In the genomic region with DNA sequence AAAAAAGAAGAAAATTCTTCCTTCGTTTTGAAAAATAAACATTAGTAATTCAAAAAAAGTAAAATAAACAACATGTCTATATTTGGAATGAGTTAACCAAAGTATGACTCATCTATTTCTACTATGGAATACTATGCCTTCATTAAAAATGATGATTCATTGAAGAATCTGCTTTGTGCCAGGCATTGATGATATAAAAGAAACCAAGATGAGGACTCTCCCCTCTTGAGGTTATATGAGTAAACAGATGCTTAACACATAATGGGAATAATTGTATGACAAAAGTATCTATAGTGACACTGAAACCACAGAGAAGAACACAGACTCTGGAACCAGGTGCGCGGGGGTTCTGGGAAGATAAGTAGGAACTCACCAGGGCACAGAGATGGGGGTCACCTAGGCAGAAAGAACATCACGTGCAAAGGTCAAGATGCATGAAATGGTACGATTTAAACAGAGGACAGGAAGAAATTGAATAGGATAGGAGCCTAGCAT, we compare ENCODE assay signal across 12 cellular contexts. TPM values are rescaled to one million over a fixed set of nuclear protein-coding genes. Genes with fewer than 3 reads are reported as not detected.
DNase-seq lines count a peak whose midpoint lies in the region; ATAC-seq, FAIRE-seq and TF ChIP-seq lines count a peak whose summit lies in the region.
"Had no signal": no experiment of that assay in that cellular context is flagged by ENCODE, and none has a peak within 500 bp of the region (broad histone marks: within the 10 kb centered on the region; RNA-seq: fewer than 3 reads in every experiment).

No MANE protein-coding gene starts in this region.

- CTCF ChIA-PET in HepG2 (lab: Yijun Ruan, JAX; ENCODE audit: low intra/inter-chr PET ratio, low total read pairs) = no interaction called here

- TF ChIP-seq EP300 in HepG2 (IDR thresholded peaks at IDR 0.05; ENCODE audit: low read depth in 2 of 2, low read length in 2 of 2) = no peak; a peak in 1 of 4 replicates
- no peak for TF ChIP-seq EP300 in HepG2 (CRISPR knock-in tag; IDR thresholded peaks at IDR 0.05; ENCODE audit: borderline replicate concordance)

- no peaks in the 10 kb centered on the region for H3K4me1 Mint-ChIP-seq in stimulated activated naive B cell treated with anti-CD40 and anti-IgM and Interleukin-4, amounts not matched to agents 10 μg/mL and 1 μg/mL and 100 μg/mL, for 72 hours

- no peak overlapping the region for H3K4me3 Mint-ChIP-seq in stimulated activated naive B cell treated with anti-CD40 and anti-IgM and Interleukin-4, amounts not matched to agents 10 μg/mL and 1 μg/mL and 100 μg/mL, for 72 hours
- H3K4me3 Mint-ChIP-seq: activated T-helper 1 cell treated with anti-CD3 and anti-CD28 coated beads, Interleukin-12 subunit alpha, Interleukin-12 subunit beta, Interleukin-2, Interleukin-4 antibody, amounts not matched to agents 30 ng/mL and 10 ng/mL and 1 ng/mL, durations not matched to agents 14 hours and 24 hours and 36 hours had no signal

- H3K27me3 Mint-ChIP-seq in stimulated activated naive B cell treated with anti-CD40 and anti-IgM and Interleukin-4, amounts not matched to agents 10 μg/mL and 1 μg/mL and 100 μg/mL, for 72 hours = peaks cover 0 to 18% of the 10 kb centered on the region in 2 donors

- no peak overlapping the region for H3K9ac ChIP-seq in HepG2 (ENCODE audit: insufficient read depth, low read depth, low read length)

- no peak overlapping the region for H2AFZ ChIP-seq in HepG2 (ENCODE audit: low read length)

- BruUV-seq in HepG2 (replicated peaks; lab: Mats Ljungman, UMichigan) = no TSS peak

- H3K36me3 ChIP-seq in HepG2 (replicated peaks in 1 of 2; ENCODE audit: control insufficient read depth in 1 of 2, insufficient read depth in 2 of 2, low read length in 2 of 2) = no peaks in the 10 kb centered on the region
- H3K36me3 ChIP-seq: right lobe of liver had no signal

- no peak overlapping the region for H3K4me2 ChIP-seq in HepG2 (ENCODE audit: low read depth, low read length)

- H3K9me3 ChIP-seq in HepG2 (ENCODE audit: low read length) = no peaks in the 10 kb centered on the region
- H3K9me3 ChIP-seq: right lobe of liver had no signal

- TF ChIP-seq CTCF in astrocyte of the cerebellum (IDR thresholded peaks at IDR 0.05; ENCODE audit: low read depth, low read length, missing control alignments) (no peak), HepG2 (CRISPR knock-in tag; IDR thresholded peaks at IDR 0.05) (no peak)

- ATAC-seq in HepG2 = no peak
- no peak for ATAC-seq in HG02759 (IDR thresholded peaks at IDR 0.05; ENCODE audit: unreplicated experiment)
- ATAC-seq in stimulated activated naive B cell treated with anti-CD40 and anti-IgM and Interleukin-4, amounts not matched to agents 10 μg/mL and 1 μg/mL and 100 μg/mL, for 72 hours (replicated peaks) = no peak

- no peaks in the 10 kb centered on the region for H3K27me3 ChIP-seq in HepG2 (ENCODE audit: control insufficient read depth in 1 of 2, insufficient read depth in 2 of 2, low read length in 2 of 2)
- H3K27me3 ChIP-seq: right lobe of liver had no signal

- no peak overlapping the region for H3K27ac Mint-ChIP-seq in stimulated activated naive B cell treated with anti-CD40 and anti-IgM and Interleukin-4, amounts not matched to agents 10 μg/mL and 1 μg/mL and 100 μg/mL, for 72 hours
- H3K27ac Mint-ChIP-seq: activated T-helper 1 cell treated with anti-CD3 and anti-CD28 coated beads, Interleukin-12 subunit alpha, Interleukin-12 subunit beta, Interleukin-2, Interleukin-4 antibody, amounts not matched to agents 30 ng/mL and 10 ng/mL and 1 ng/mL, durations not matched to agents 14 hours and 24 hours and 36 hours had no signal

- POLR2A ChIA-PET in HepG2 (lab: Yijun Ruan, JAX) = interaction anchor here (1.4 to 2.5 kb wide), 3 partner anchors 11 to 19 kb away, joined by 3 to 12 read pairs (median 3); partner anchors contain the start of gene ELF3

- H4K20me1 ChIP-seq in HepG2 (ENCODE audit: insufficient read depth, low read length) = no peaks in the 10 kb centered on the region

- H3K4me3 ChIP-seq in astrocyte of the cerebellum (ENCODE audit: low read depth, low read length) = no peak overlapping the region
- H3K4me3 ChIP-seq in HepG2 (replicated peaks in 1 of 3; ENCODE audit: insufficient read depth in 1 of 3, low read depth in 2 of 3, low read length in 3 of 3) = no peak overlapping the region
- H3K4me3 ChIP-seq: right lobe of liver had no signal

- DNase-seq in DMS153 (lab: John Stamatoyannopoulos, UW) = peak; percentile 96
- peak; percentile 64 for DNase-seq in NCI-H146 treated with DMSO at 0.1 percent for 48 hours (lab: John Stamatoyannopoulos, UW; ENCODE audit: unreplicated experiment)
- peak; percentile 65 for DNase-seq in astrocyte of the cerebellum (ENCODE audit: low read depth)
- no peak for DNase-seq in HepG2 (ENCODE audit: low spot score)
- DNase-seq in stimulated activated naive B cell treated with anti-CD40 and anti-IgM and Interleukin-4, amounts not matched to agents 10 μg/mL and 1 μg/mL and 100 μg/mL, for 72 hours = no peak
- DNase-seq in HK-2 (ENCODE audit: unreplicated experiment) = no peak
- no peak for DNase-seq in cortex of kidney (lab: John Stamatoyannopoulos, UW)
- DNase-seq: right lobe of liver, RPMI8226 had no signal

- TF ChIP-seq POLR2A in HepG2 (IDR thresholded peaks at IDR 0.05; ENCODE audit: insufficient read depth in 1 of 2, low read depth in 2 of 2, low read length in 2 of 2) = no peak

- H3K36me3 Mint-ChIP-seq in stimulated activated naive B cell treated with anti-CD40 and anti-IgM and Interleukin-4, amounts not matched to agents 10 μg/mL and 1 μg/mL and 100 μg/mL, for 72 hours = no peaks in the 10 kb centered on the region

- 41% methylated on average over 5 of the region's 5 CpGs for WGBS in HepG2 (ENCODE audit: low lambda C conversion rate)

- no peak overlapping the region for H3K27ac ChIP-seq in HepG2 (ENCODE audit: extremely low read length, insufficient read depth, low read length)
- H3K27ac ChIP-seq: right lobe of liver had no signal

- intact Hi-C loops in HepG2 (cut with micrococcal nuclease; ENCODE audit: unreplicated experiment) = no loop called here

- H3K79me2 ChIP-seq in HepG2 (ENCODE audit: insufficient read depth, low read length) = no peaks in the 10 kb centered on the region

- no peak for FAIRE-seq in HepG2 (lab: Jason Lieb, UNC)
- FAIRE-seq: GM18507 had no signal

- no peaks in the 10 kb centered on the region for H3K9me3 Mint-ChIP-seq in stimulated activated naive B cell treated with anti-CD40 and anti-IgM and Interleukin-4, amounts not matched to agents 10 μg/mL and 1 μg/mL and 100 μg/mL, for 72 hours
- H3K9me3 Mint-ChIP-seq: activated T-helper 1 cell treated with anti-CD3 and anti-CD28 coated beads, Interleukin-12 subunit alpha, Interleukin-12 subunit beta, Interleukin-2, Interleukin-4 antibody, amounts not matched to agents 30 ng/mL and 10 ng/mL and 1 ng/mL, durations not matched to agents 14 hours and 24 hours and 36 hours had no signal

- H3K4me1 ChIP-seq in HepG2 (ENCODE audit: insufficient read depth, low read length) = peaks cover 42% of the 10 kb centered on the region

- TF ChIP-seq RAD21 in HepG2 (CRISPR knock-in tag; IDR thresholded peaks at IDR 0.05) = no peak

- in situ Hi-C loops in astrocyte of the cerebellum (cut with HindIII; ENCODE audit: low sequenced_read_pairs) = no loop called here
- in situ Hi-C loops in HepG2 (cut with HindIII; ENCODE audit: extremely low pct_ligation_motif_present, low pct_unique_long_range_greater_than_20kb) = no loop called here

RNA-seq across cellular contexts. Expression of gene ELF3, which starts 18.8 kb away (rescaled TPM):
- total RNA-seq in HepG2 (2016; rRNA removed; fragmentation: Illumina TruSeq; extraction: Trizol) = 7.9 and 11.5 TPM in 2 replicates
- total RNA-seq in HepG2 (2016; cell fraction: cytosol; rRNA removed; fragmentation: Illumina TruSeq; extraction: Trizol; ENCODE audit: low read depth) = 2.7 and 3.4 TPM in 2 replicates
- total RNA-seq in HepG2 (2016; cell fraction: insoluble cytoplasmic fraction; rRNA removed; fragmentation: Illumina TruSeq; extraction: Trizol) = 10.4 and 13.3 TPM in 2 replicates
- total RNA-seq in HepG2 (2016; cell fraction: membrane; rRNA removed; fragmentation: Illumina TruSeq; extraction: Trizol) = 6.2 and 6.3 TPM in 2 replicates
- total RNA-seq in HepG2 (2016; cell fraction: nucleus; rRNA removed; fragmentation: Illumina TruSeq; extraction: Trizol) = 12.6 and 14.1 TPM in 2 replicates
- 55.1 and 85.6 TPM in 2 replicates for polyA plus RNA-seq in HepG2 (2011; rRNA removed)
- 53.6 and 65.9 TPM in 2 replicates for polyA plus RNA-seq in HepG2 (2011; cell fraction: cytosol; rRNA removed)
- polyA plus RNA-seq in HepG2 (2011; cell fraction: nucleus; rRNA removed) = 100 and 160 TPM in 2 replicates
- 23.2 and 51.8 TPM in 2 replicates for polyA plus RNA-seq in HepG2 (2012)
- 1.3 and 1.4 TPM in 2 replicates for polyA plus RNA-seq in HepG2 (2016; cell fraction: cytosol; fragmentation: Illumina TruSeq; extraction: Trizol; ENCODE audit: low read depth)
- 8.0 and 8.3 TPM in 2 replicates for polyA plus RNA-seq in HepG2 (2016; cell fraction: insoluble cytoplasmic fraction; fragmentation: Illumina TruSeq; extraction: Trizol; ENCODE audit: low read depth)
- 1.5 and 2.1 TPM in 2 replicates for polyA plus RNA-seq in HepG2 (2016; cell fraction: membrane; fragmentation: Illumina TruSeq; extraction: Trizol; ENCODE audit: low read depth)
- polyA plus RNA-seq in HepG2 (2016; cell fraction: nucleus; fragmentation: Illumina TruSeq; extraction: Trizol; ENCODE audit: insufficient read depth, low read depth) = 32.7 and 37.5 TPM in 2 replicates
- polyA minus RNA-seq in HepG2 (2011; rRNA and poly(A)+ RNA removed; ENCODE audit: low replicate concordance) = 97.8 and 144 TPM in 2 replicates
- 37.5 and 50.6 TPM in 2 replicates for polyA minus RNA-seq in HepG2 (2011; cell fraction: cytosol; rRNA and poly(A)+ RNA removed)
- 25.4 and 41.9 TPM in 2 replicates for polyA minus RNA-seq in HepG2 (2011; cell fraction: nucleus; rRNA and poly(A)+ RNA removed)

RNA-seq across cellular contexts. Expression of gene RNPEP, which starts 46.8 kb away (rescaled TPM):
- total RNA-seq in HepG2 (2016; rRNA removed; fragmentation: Illumina TruSeq; extraction: Trizol) = 38.4 and 39.5 TPM in 2 replicates
- 7.3 and 9.5 TPM in 2 replicates for total RNA-seq in HepG2 (2016; cell fraction: cytosol; rRNA removed; fragmentation: Illumina TruSeq; extraction: Trizol; ENCODE audit: low read depth)
- total RNA-seq in HepG2 (2016; cell fraction: insoluble cytoplasmic fraction; rRNA removed; fragmentation: Illumina TruSeq; extraction: Trizol) = 34.4 and 39.3 TPM in 2 replicates
- 12.6 and 12.8 TPM in 2 replicates for total RNA-seq in HepG2 (2016; cell fraction: membrane; rRNA removed; fragmentation: Illumina TruSeq; extraction: Trizol)
- total RNA-seq in HepG2 (2016; cell fraction: nucleus; rRNA removed; fragmentation: Illumina TruSeq; extraction: Trizol) = 21.9 and 25.1 TPM in 2 replicates
- polyA plus RNA-seq in HepG2 (2011; rRNA removed) = 18.1 and 20.6 TPM in 2 replicates
- polyA plus RNA-seq in HepG2 (2011; cell fraction: cytosol; rRNA removed) = 12.3 and 14.6 TPM in 2 replicates
- 20.7 and 21.2 TPM in 2 replicates for polyA plus RNA-seq in HepG2 (2011; cell fraction: nucleus; rRNA removed)
- polyA plus RNA-seq in HepG2 (2012) = 24.3 and 34.0 TPM in 2 replicates
- polyA plus RNA-seq in HepG2 (2016; cell fraction: cytosol; fragmentation: Illumina TruSeq; extraction: Trizol; ENCODE audit: low read depth) = 4.3 and 5.1 TPM in 2 replicates
- 42.3 and 55.4 TPM in 2 replicates for polyA plus RNA-seq in HepG2 (2016; cell fraction: insoluble cytoplasmic fraction; fragmentation: Illumina TruSeq; extraction: Trizol; ENCODE audit: low read depth)
- 9.4 and 10.7 TPM in 2 replicates for polyA plus RNA-seq in HepG2 (2016; cell fraction: membrane; fragmentation: Illumina TruSeq; extraction: Trizol; ENCODE audit: low read depth)
- 56.7 and 59.2 TPM in 2 replicates for polyA plus RNA-seq in HepG2 (2016; cell fraction: nucleus; fragmentation: Illumina TruSeq; extraction: Trizol; ENCODE audit: insufficient read depth, low read depth)
- polyA minus RNA-seq in HepG2 (2011; rRNA and poly(A)+ RNA removed; ENCODE audit: low replicate concordance) = 36.5 and 72.3 TPM in 2 replicates
- polyA minus RNA-seq in HepG2 (2011; cell fraction: cytosol; rRNA and poly(A)+ RNA removed) = 10.2 and 16.1 TPM in 2 replicates
- polyA minus RNA-seq in HepG2 (2011; cell fraction: nucleus; rRNA and poly(A)+ RNA removed) = 9.2 and 9.7 TPM in 2 replicates

Comparison
In these comparisons a context has a peak if more than half of its experiments do, and no peak if none do; other contexts are left out.
1. DNase-seq: peak in DMS153 (single experiment), NCI-H146 treated with DMSO at 0.1 percent for 48 hours (single experiment) and astrocyte of the cerebellum (single experiment); none in HepG2 (single experiment), stimulated activated naive B cell treated with anti-CD40 and anti-IgM and Interleukin-4, amounts not matched to agents 10 μg/mL and 1 μg/mL and 100 μg/mL, for 72 hours (single experiment), HK-2 (single experiment) and cortex of kidney (single experiment).